ENCODE assay signal across 1 cellular context in genomic region chr19:4669723-4670480, GRCh38.
TF ChIP-seq lines count a peak whose summit lies in the region.

Gene MYDGF, minus strand, starts transcription at chr19:4670342. Its CDS starts 8 bp downstream, at chr19:4670334.

TF ChIP-seq in HepG2, 621 proteins besides CTCF, POLR2A, EP300 and RAD21 (continued from another document and continues in another):
- TF ChIP-seq ZHX2 (IDR thresholded peaks at IDR 0.05; ENCODE audit: low read depth) (peak; percentile 70; the same call in 1 of the 2 replicates), ZHX2 (CRISPR knock-in tag; IDR thresholded peaks at IDR 0.05; ENCODE audit: borderline replicate concordance) (no peak), ZSCAN31 (CRISPR knock-in tag; IDR thresholded peaks at IDR 0.05; ENCODE audit: low read depth) (0 out of 2 replicates have a peak, but pooled peaks have one; percentile 17), JDP2 (CRISPR knock-in tag; IDR thresholded peaks at IDR 0.05; ENCODE audit: borderline replicate concordance) (no peak), ZSCAN30 (CRISPR knock-in tag; IDR thresholded peaks at IDR 0.05) (no peak), NFAT5 (CRISPR knock-in tag; IDR thresholded peaks at IDR 0.05) (peak; percentile 75; the same call in 1 of the 2 replicates), RXRA (CRISPR knock-in tag; IDR thresholded peaks at IDR 0.05) (no peak; the same call in 1 of the 2 replicates), KDM5A (IDR thresholded peaks at IDR 0.05; ENCODE audit: borderline replicate concordance, low read length) (peak; percentile 84), ZNF143 (CRISPR knock-in tag; IDR thresholded peaks at IDR 0.05) (no peak), ZNF790 (CRISPR knock-in tag; IDR thresholded peaks at IDR 0.05; ENCODE audit: borderline replicate concordance) (no peak; the same call in 1 of the 2 replicates), THAP11 (CRISPR knock-in tag; IDR thresholded peaks at IDR 0.05) (peak; percentile 86), ZNF558 (CRISPR knock-in tag; IDR thresholded peaks at IDR 0.05; ENCODE audit: borderline replicate concordance) (no peak; the same call in 1 of the 2 replicates), DRAP1 (CRISPR knock-in tag; IDR thresholded peaks at IDR 0.05) (peak; percentile 93), PAX8 (CRISPR knock-in tag; IDR thresholded peaks at IDR 0.05; ENCODE audit: borderline replicate concordance) (peak; percentile 73; the same call in 1 of the 2 replicates), FOSL1 (CRISPR knock-in tag; IDR thresholded peaks at IDR 0.05; ENCODE audit: borderline replicate concordance) (no peak), SNAPC4 (CRISPR knock-in tag; IDR thresholded peaks at IDR 0.05) (0 out of 2 replicates have a peak, but pooled peaks have one; percentile 43), MTA1 (CRISPR knock-in tag; IDR thresholded peaks at IDR 0.05; ENCODE audit: borderline replicate concordance) (peak; percentile 44; the same call in 1 of the 2 replicates), CENPT (CRISPR knock-in tag; IDR thresholded peaks at IDR 0.05; ENCODE audit: low read depth) (peak; percentile 67; the same call in 1 of the 2 replicates), ZNF766 (CRISPR knock-in tag; IDR thresholded peaks at IDR 0.05; ENCODE audit: borderline replicate concordance) (no peak), MED1 (CRISPR knock-in tag; IDR thresholded peaks at IDR 0.05) (peak; percentile 41), GTF3A (CRISPR knock-in tag; conservative IDR thresholded peaks at IDR 0.05) (0 out of 2 replicates have a peak, but pooled peaks have one; percentile 44), ZNF18 (CRISPR knock-in tag; IDR thresholded peaks at IDR 0.05; ENCODE audit: insufficient replicate concordance) (peak; percentile 83), ZNF563 (CRISPR knock-in tag; IDR thresholded peaks at IDR 0.05) (0 out of 2 replicates have a peak, but pooled peaks have one; percentile 7), MTERF4 (CRISPR knock-in tag; IDR thresholded peaks at IDR 0.05) (no peak; the same call in 1 of the 2 replicates), ZNF512B (CRISPR knock-in tag; IDR thresholded peaks at IDR 0.05; ENCODE audit: borderline replicate concordance) (no peak), ZBTB37 (CRISPR knock-in tag; IDR thresholded peaks at IDR 0.05) (no peak), BORCS8-MEF2B (CRISPR knock-in tag; IDR thresholded peaks at IDR 0.05) (peak; percentile 58; the same call in 1 of the 2 replicates), ZNF180 (CRISPR knock-in tag; IDR thresholded peaks at IDR 0.05; ENCODE audit: borderline replicate concordance, low read depth) (0 out of 2 replicates have a peak, but pooled peaks have one; percentile 9), ZFP37 (CRISPR knock-in tag; IDR thresholded peaks at IDR 0.05; ENCODE audit: borderline replicate concordance) (no peak), CREB1 (IDR thresholded peaks at IDR 0.05) (peak; percentile 68), CREB1 (CRISPR knock-in tag; IDR thresholded peaks at IDR 0.05) (no peak)
